ENCODE assay signal across 26 cellular contexts in the genomic region with DNA sequence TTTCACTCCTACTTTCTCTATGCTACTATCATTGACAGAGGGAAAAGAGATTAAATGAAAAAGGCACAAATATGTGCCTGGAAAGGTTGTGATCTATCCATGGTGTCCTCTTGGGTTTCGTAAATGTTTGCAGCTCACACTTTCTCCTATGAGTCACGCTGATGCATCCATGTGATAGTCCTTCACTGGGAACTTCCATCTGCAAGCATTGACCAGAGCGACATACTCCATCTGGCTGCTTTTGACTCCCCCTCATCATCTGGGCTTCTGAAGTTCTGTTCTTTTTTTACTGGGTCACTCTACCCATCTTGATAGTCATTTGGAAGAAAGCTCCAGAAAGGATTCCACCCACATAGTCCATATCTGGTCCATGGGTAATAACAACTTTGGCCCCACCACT.
"Had no signal": no experiment of that assay in that cellular context is flagged by ENCODE, and none has a peak within 500 bp of the region (broad histone marks: within the 10 kb centered on the region; RNA-seq: fewer than 3 reads in every experiment).

No MANE protein-coding gene starts in this region.

- H3K36me3 ChIP-seq: cardiac muscle cell, colonic mucosa had no signal

- H3K4me1 ChIP-seq: body of pancreas, colonic mucosa had no signal

- H3K9me3 ChIP-seq: body of pancreas, colonic mucosa had no signal

- DNase-seq: activated CD4-positive, alpha-beta memory T cell treated with anti-CD3 and anti-CD28 coated beads, Interleukin-2, amount 10 ng/mL, durations not matched to agents 7 days and 5 days; activated CD4-positive, alpha-beta T cell treated with anti-CD3 and anti-CD28 coated beads for 1 hour; activated CD4-positive, alpha-beta T cell treated with anti-CD3 and anti-CD28 coated beads for 4 hours; activated CD4-positive, alpha-beta T cell treated with anti-CD3 and anti-CD28 coated beads, Interleukin-2, amount 10 ng/mL, durations not matched to agents 7 days and 5 days; activated CD4-positive, alpha-beta T cell treated with anti-CD3 and anti-CD28 coated beads, Interleukin-2, amount 50 U/mL, for 4 hours; activated CD8-positive, alpha-beta memory T cell treated with anti-CD3 and anti-CD28 coated beads, Interleukin-2, amount 50 U/mL, for 48 hours; activated gamma-delta T cell; activated naive CD4-positive, alpha-beta T cell; activated naive CD4-positive, alpha-beta T cell treated with anti-CD3 and anti-CD28 coated beads, Interleukin-2, amount 50 U/mL, for 16 hours; activated T-cell treated with anti-CD3 and anti-CD28 coated beads for 4 hours; activated T-cell treated with anti-CD3 and anti-CD28 coated beads, Interleukin-2, amount 50 U/mL, for 24 hours; activated T-cell treated with anti-CD3 and anti-CD28 coated beads, Interleukin-2, amount 50 U/mL, for 72 hours; aorta; body of pancreas; central memory CD4-positive, alpha-beta T cell; cerebellar nuclear complex; colonic mucosa; effector memory CD4-positive, alpha-beta T cell; endodermal cell; foreskin fibroblast; head of caudate nucleus; T-helper 2 cell had no signal

- H3K27ac ChIP-seq: body of pancreas, cardiac muscle cell, colonic mucosa, VCaP had no signal

- H3K4me3 ChIP-seq: body of pancreas, cardiac muscle cell, colonic mucosa had no signal

- ATAC-seq: activated T-cell treated with anti-CD3 and anti-CD28 coated beads, Interleukin-2, amount 50 U/mL, for 72 hours; body of pancreas; esophagus mucosa; WTC11 had no signal

- H3K27me3 ChIP-seq: body of pancreas, cardiac muscle cell, colonic mucosa had no signal
